11 cellular contexts compared by ENCODE assay signal in the genomic region with DNA sequence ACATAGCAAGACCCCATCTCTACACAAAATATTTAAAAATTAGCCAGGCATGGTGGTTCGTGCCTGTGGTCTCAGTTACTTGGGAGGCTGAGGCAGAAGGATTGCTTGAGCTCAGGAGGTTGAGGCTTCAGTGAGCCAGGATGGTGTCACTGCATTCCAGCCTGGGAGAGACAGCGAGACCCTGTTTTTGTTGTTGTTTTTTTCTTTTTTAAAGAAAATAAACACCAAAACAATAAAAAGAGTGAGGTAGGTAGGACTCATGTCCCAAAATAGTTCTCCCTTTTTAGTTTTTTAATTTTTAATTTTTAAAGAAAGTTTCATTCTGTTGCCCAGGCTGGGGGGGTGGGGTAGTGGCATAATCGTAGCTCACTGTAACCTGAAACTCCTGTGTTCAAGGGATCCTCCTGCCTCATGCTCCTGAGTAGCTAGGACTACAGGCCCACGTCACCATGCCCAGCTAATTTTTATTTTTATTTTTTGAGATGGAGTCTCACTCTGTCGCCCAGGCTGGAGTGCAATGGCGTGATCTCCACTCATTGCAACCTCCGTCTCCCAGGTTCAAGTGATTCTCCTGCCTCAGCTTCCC. TPM values are rescaled to one million over a fixed set of nuclear protein-coding genes. Genes with fewer than 3 reads are reported as not detected.
DNase-seq lines count a peak whose midpoint lies in the region; ATAC-seq and TF ChIP-seq lines count a peak whose summit lies in the region.
"Had no signal": no experiment of that assay in that cellular context is flagged by ENCODE, and none has a peak within 500 bp of the region (broad histone marks: within the 10 kb centered on the region; RNA-seq: fewer than 3 reads in every experiment).

No MANE protein-coding gene starts in this region.

- no peak overlapping the region for H2BK120ac ChIP-seq in mesendoderm (ENCODE audit: low read depth, low read length)

- no peaks in the 10 kb centered on the region for H3K27me3 Mint-ChIP-seq in chondrocyte (ENCODE audit: low read depth)

- H3K4me3 ChIP-seq in BLaER1 (no peak overlapping the region), osteoblast (ENCODE audit: insufficient read depth, low read length) (no peak overlapping the region), mesendoderm (ENCODE audit: low read length) (no peak overlapping the region)

- no peaks in the 10 kb centered on the region for H3K9me3 Mint-ChIP-seq in chondrocyte (ENCODE audit: low read depth)
- H3K9me3 Mint-ChIP-seq: nephron had no signal

- no peak overlapping the region for H3K18ac ChIP-seq in mesendoderm (ENCODE audit: low read length)

- H3K56ac ChIP-seq in mesendoderm (ENCODE audit: low read length), result no peak overlapping the region

- no peak overlapping the region for H3K4me3 Mint-ChIP-seq in chondrocyte (ENCODE audit: unreplicated experiment)

- H3K23ac ChIP-seq in mesendoderm (ENCODE audit: low read length), result no peak overlapping the region

- no peak for ATAC-seq in HG02970 (IDR thresholded peaks at IDR 0.05; ENCODE audit: low FRiP score, unreplicated experiment)
- no peak for ATAC-seq in omental fat pad (ENCODE audit: low FRiP score)

- H4K8ac ChIP-seq in mesendoderm (ENCODE audit: low read depth, low read length), result no peak overlapping the region

- H3K9me3 ChIP-seq in BLaER1 (no peaks in the 10 kb centered on the region), osteoblast (ENCODE audit: low read depth, low read length) (no peaks in the 10 kb centered on the region)

- H3K4ac ChIP-seq in mesendoderm (ENCODE audit: low read depth, low read length), result no peak overlapping the region

- no peak overlapping the region for H2AK5ac ChIP-seq in mesendoderm (ENCODE audit: low read length)

- peak overlapping the region; percentile 100 for H3K27ac Mint-ChIP-seq in chondrocyte (ENCODE audit: unreplicated experiment)

- no peak overlapping the region for H2AFZ ChIP-seq in osteoblast (ENCODE audit: low read length)

- H3K9ac ChIP-seq in BLaER1 (no peak overlapping the region), mesendoderm (ENCODE audit: low read length) (no peak overlapping the region)

- H3K36me3 ChIP-seq in BLaER1 (no peaks in the 10 kb centered on the region), osteoblast (ENCODE audit: insufficient read depth, low read length) (no peaks in the 10 kb centered on the region), mesendoderm (ENCODE audit: control insufficient read depth, insufficient read depth, low read length) (no peaks in the 10 kb centered on the region)

- TF ChIP-seq CTCF in chondrocyte (IDR thresholded peaks at IDR 0.05) (no peak), osteoblast (IDR thresholded peaks at IDR 0.05; ENCODE audit: extremely low read depth, low read depth, low read length) (no peak), omental fat pad (IDR thresholded peaks at IDR 0.05) (no peak)

- H4K20me1 ChIP-seq in BLaER1 (no peaks in the 10 kb centered on the region), osteoblast (ENCODE audit: insufficient read depth, low read length) (no peaks in the 10 kb centered on the region)

- H3K79me1 ChIP-seq in mesendoderm (ENCODE audit: low read length), result peaks cover 3% of the 10 kb centered on the region

- no peak overlapping the region for H2BK15ac ChIP-seq in mesendoderm (replicated peaks; ENCODE audit: low read depth)

- H3K4me1 ChIP-seq in BLaER1, result peaks cover 80% of the 10 kb centered on the region
- peaks cover 33% of the 10 kb centered on the region for H3K4me1 ChIP-seq in osteoblast (ENCODE audit: insufficient read depth, low read length)
- H3K4me1 ChIP-seq in mesendoderm (ENCODE audit: control insufficient read depth, low read depth, low read length), result peaks cover 2% of the 10 kb centered on the region

- H3K27me3 ChIP-seq in BLaER1 (no peaks in the 10 kb centered on the region), osteoblast (ENCODE audit: insufficient read depth, low read length) (no peaks in the 10 kb centered on the region), mesendoderm (ENCODE audit: insufficient read depth, low read length, poor library complexity) (no peaks in the 10 kb centered on the region)

- no CpG with 5 or more reads among the region's 7 CpGs for WGBS in mesendoderm (ENCODE audit: extremely low coverage, insufficient coverage, low lambda C conversion rate)

- peaks cover 49% of the 10 kb centered on the region for H3K4me1 Mint-ChIP-seq in chondrocyte (ENCODE audit: low read depth)

- H3K4me2 ChIP-seq in BLaER1, result peak overlapping the region; percentile 90
- H3K4me2 ChIP-seq in osteoblast (ENCODE audit: insufficient read depth, low read length), result no peak overlapping the region
- no peak overlapping the region for H3K4me2 ChIP-seq in mesendoderm (ENCODE audit: low read length)

- H4K5ac ChIP-seq in mesendoderm (ENCODE audit: low read length), result no peak overlapping the region

- DNase-seq in HT1080 (ENCODE audit: low read depth), result peak; percentile 52
- DNase-seq in chondrocyte (ENCODE audit: low spot score), result no peak
- DNase-seq in osteoblast (ENCODE audit: insufficient read length, low spot score, missing footprints), result no peak
- DNase-seq in omental fat pad (ENCODE audit: low spot score), result no peak
- no peak for DNase-seq in 8988T
- DNase-seq in mesendoderm, result no peak
- DNase-seq: amniotic stem cell, DMS153 had no signal

- H3K79me2 ChIP-seq in osteoblast (ENCODE audit: insufficient read depth, low read length) (peaks cover 66% of the 10 kb centered on the region), mesendoderm (ENCODE audit: control insufficient read depth, insufficient read depth, low read length) (peaks cover 6% of the 10 kb centered on the region)

- H3K36me3 Mint-ChIP-seq in chondrocyte (ENCODE audit: low read depth), result no peaks in the 10 kb centered on the region

- peak overlapping the region; percentile 86 for H3K27ac ChIP-seq in BLaER1
- peak overlapping the region; percentile 100 for H3K27ac ChIP-seq in osteoblast (ENCODE audit: low read depth, low read length)
- H3K27ac ChIP-seq in mesendoderm (ENCODE audit: low read depth, low read length), result no peak overlapping the region

- no peak overlapping the region for H2BK5ac ChIP-seq in mesendoderm (ENCODE audit: low read length)

RNA-seq across cellular contexts. Expression of a gene that starts 25.5 kb away (rescaled TPM):
- 433 and 571 TPM in 2 replicates for total RNA-seq in HT1080 (2014; rRNA removed; shearing (Covaris generic))
- polyA plus RNA-seq in HT1080 (2015; cell fraction: cytosol; rRNA removed), result 14.7 and 23.6 TPM in 2 replicates
- 703 and 1,083 TPM in 2 replicates for polyA plus RNA-seq in HT1080 (2015; cell fraction: nucleus; rRNA removed)
- total RNA-seq in chondrocyte, result 11,810 to 14,376 TPM (median 12,130 TPM) in 3 replicates
- total RNA-seq in osteoblast, result 19,002 and 21,612 TPM in 2 replicates
- over 10,000 TPM; 11,614 to 21,764 (median 16,063) TPM for total RNA-seq in omental fat pad
- 112 TPM for polyA plus RNA-seq in mesendoderm (2013, experiment 1 of 2)
- 116 TPM for polyA plus RNA-seq in mesendoderm (2013, experiment 2 of 2)

RNA-seq across cellular contexts. Expression of a gene that starts 50.8 kb away (rescaled TPM):
- 7.9 and 12.9 TPM in 2 replicates for total RNA-seq in HT1080 (2014; rRNA removed; shearing (Covaris generic))
- 77.8 and 83.7 TPM in 2 replicates for polyA plus RNA-seq in HT1080 (2015; cell fraction: cytosol; rRNA removed)
- polyA plus RNA-seq in HT1080 (2015; cell fraction: nucleus; rRNA removed), result 1,405 and 1,942 TPM in 2 replicates
- total RNA-seq in chondrocyte (333 to 440 TPM (median 377 TPM) in 3 replicates), osteoblast (818 and 1,122 TPM in 2 replicates), omental fat pad (1,000 to 10,000 TPM in 1 of 4 donors, 100 to 1,000 TPM in 3; 447 to 1,169 (median 678) TPM)
- polyA plus RNA-seq in mesendoderm (2013, experiment 1 of 2), result 3.7 TPM
- 4.5 TPM for polyA plus RNA-seq in mesendoderm (2013, experiment 2 of 2)

RNA-seq across cellular contexts. Expression of a gene that starts 51.5 kb away (rescaled TPM):
- 66.6 and 67.0 TPM in 2 replicates for total RNA-seq in HT1080 (2014; rRNA removed; shearing (Covaris generic))
- 50.5 and 57.6 TPM in 2 replicates for polyA plus RNA-seq in HT1080 (2015; cell fraction: cytosol; rRNA removed)
- 50.7 and 62.7 TPM in 2 replicates for polyA plus RNA-seq in HT1080 (2015; cell fraction: nucleus; rRNA removed)
- 108 to 123 TPM (median 120 TPM) in 3 replicates for total RNA-seq in chondrocyte
- total RNA-seq in osteoblast, result 109 and 115 TPM in 2 replicates
- total RNA-seq in omental fat pad, result 100 to 1,000 TPM in 1 of 4 donors, 10 to 100 TPM in 3; 75.4 to 105 (median 88.8) TPM
- 50.0 TPM for polyA plus RNA-seq in mesendoderm (2013, experiment 1 of 2)
- 51.8 TPM for polyA plus RNA-seq in mesendoderm (2013, experiment 2 of 2)

Comparison
In these comparisons a context has a peak if more than half of its experiments do, and no peak if none do; other contexts are left out.
1. RNA of a gene that starts 25.5 kb away (total RNA-seq): 19,002 to 21,612 TPM in osteoblast, 11,614 to 21,764 TPM in omental fat pad and 11,810 to 14,376 TPM in chondrocyte; 433 to 571 TPM in HT1080; every median in the first group is over 10 times any median in the second.
2. RNA of a gene that starts 50.8 kb away (total RNA-seq): 818 to 1,122 TPM in osteoblast, 447 to 1,169 TPM in omental fat pad and 333 to 440 TPM in chondrocyte; 7.9 to 12.9 TPM in HT1080; every median in the first group is over 10 times any median in the second.